Comparison of ENCODE assay signal across 8 cellular contexts in the genomic region with DNA sequence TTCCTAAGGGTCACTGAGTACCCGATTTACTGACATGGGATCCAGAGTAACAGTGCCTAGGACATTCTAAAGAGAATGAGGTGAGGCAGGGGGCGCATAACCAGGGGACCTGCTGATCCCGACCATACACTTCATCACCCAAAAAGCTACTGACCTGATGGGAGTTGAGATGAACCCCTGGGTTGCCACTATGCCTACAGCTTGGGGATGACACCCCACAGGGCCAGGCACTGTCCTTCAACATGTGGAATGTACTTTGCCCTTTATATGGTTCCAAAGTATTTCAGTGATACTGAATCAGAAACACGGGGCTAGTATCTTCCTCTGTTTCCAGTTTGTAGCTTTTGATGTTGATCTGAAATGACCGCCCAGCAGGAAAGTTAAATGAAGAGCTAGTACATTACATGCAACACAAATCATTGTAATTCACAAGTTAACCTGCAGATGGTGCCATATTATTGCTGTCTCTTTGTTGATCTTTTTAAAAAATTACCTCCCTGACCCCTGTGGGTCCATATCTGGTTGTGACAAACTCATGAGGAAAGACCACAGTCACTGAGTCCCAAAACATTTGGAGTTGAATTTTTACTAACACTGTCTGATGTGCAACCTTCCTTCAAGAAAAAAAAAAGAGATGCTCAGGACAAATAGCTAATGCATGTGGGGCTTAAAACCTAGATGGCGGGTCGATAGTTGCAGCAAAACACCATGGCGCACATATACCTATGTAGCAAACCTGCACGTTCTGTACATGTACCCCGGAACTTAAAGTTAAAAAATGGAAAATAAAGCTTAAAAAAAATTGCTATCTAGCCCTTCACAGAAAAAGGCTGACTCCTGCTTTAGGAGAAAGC. TPM values are rescaled to one million over a fixed set of nuclear protein-coding genes. Genes with fewer than 3 reads are reported as not detected.
DNase-seq lines count a peak whose midpoint lies in the region; ATAC-seq, FAIRE-seq and TF ChIP-seq lines count a peak whose summit lies in the region.

No MANE protein-coding gene starts in this region.

- CTCF ChIA-PET in A549 (lab: Yijun Ruan, JAX) = interaction anchor here (0.6 to 2.2 kb wide), 46 partner anchors 9 to 1768 kb away, joined by 3 to 27 read pairs (median 3); no protein-coding TSS in a partner anchor

- intact Hi-C loops in esophagus muscularis mucosa (cut with DNase I) = loop anchor here (2.0 kb wide), 1 partner anchor 322 kb away; no protein-coding TSS in a partner anchor
- intact Hi-C loops in prostate gland (cut with DNase I) = loop anchor here (10.0 kb wide), 1 partner anchor 326 kb away; no protein-coding TSS in a partner anchor

- peak; percentile 50 to 76 for ATAC-seq in A549
- no peak for ATAC-seq in HG03039 (IDR thresholded peaks at IDR 0.05; ENCODE audit: unreplicated experiment)

- H3K27me3 ChIP-seq in HL-60 (ENCODE audit: insufficient read depth, poor library complexity, severe bottlenecking) (no peaks in the 10 kb centered on the region), esophagus muscularis mucosa (peaks cover 0 to 4% (median 0%) of the 10 kb centered on the region in 4 donors), prostate gland (replicated peaks; ENCODE audit: insufficient read depth) (no peaks in the 10 kb centered on the region), MG63 (no peaks in the 10 kb centered on the region)

- H3K4me1 ChIP-seq in A549 (peaks cover 10% of the 10 kb centered on the region; the same call in 2 of the 3 replicates), esophagus muscularis mucosa (no peaks in the 10 kb centered on the region), prostate gland (replicated peaks) (no peaks in the 10 kb centered on the region)

- TF ChIP-seq POLR2A in A549 (IDR thresholded peaks at IDR 0.05; ENCODE audit: low read length) = no peak
- TF ChIP-seq POLR2A in esophagus muscularis mucosa (IDR thresholded peaks at IDR 0.05; ENCODE audit: low read depth) = no peak
- TF ChIP-seq POLR2A in prostate gland (IDR thresholded peaks at IDR 0.05) = no peak

- TF ChIP-seq RAD21 in A549 (conservative IDR thresholded peaks at IDR 0.05 in 1 of 2, IDR thresholded peaks at IDR 0.05 in 1 of 2) = peak; percentile 69 to 75

- H3K27ac ChIP-seq in A549 (peak overlapping the region in 1 of 2 experiments; percentile 59; a peak in 1 of 6 replicates), HL-60 (replicated peaks) (no peak overlapping the region), esophagus muscularis mucosa (replicated peaks in 1 of 4) (no peak overlapping the region), prostate gland (no peak overlapping the region)

- 38% methylated on average over 9 of the region's 10 CpGs for WGBS in A549 (ENCODE audit: missing lambda C conversion rate)
- 60% methylated on average over 10 of the region's 10 CpGs for WGBS in esophagus muscularis mucosa
- WGBS in prostate gland = 60% methylated on average over 10 of the region's 10 CpGs

- TF ChIP-seq CTCF in A549 (IDR thresholded peaks at IDR 0.05) (peak; percentile 66), HL-60 (IDR thresholded peaks at IDR 0.05; ENCODE audit: insufficient read depth, low read length) (peak; percentile 10), esophagus muscularis mucosa (IDR thresholded peaks at IDR 0.05) (peak; percentile 54 to 64 (median 61)), prostate gland (IDR thresholded peaks at IDR 0.05) (peak; percentile 12 to 63 (median 59))

- FAIRE-seq in A549 (lab: Jason Lieb, UNC) = no peak

- H3K4me3 ChIP-seq in A549 (no peak overlapping the region), HL-60 (replicated peaks; ENCODE audit: insufficient read depth, low read length) (no peak overlapping the region), esophagus muscularis mucosa (no peak overlapping the region), prostate gland (no peak overlapping the region), MG63 (no peak overlapping the region)

- H3K36me3 ChIP-seq in esophagus muscularis mucosa (no peaks in the 10 kb centered on the region), prostate gland (no peaks in the 10 kb centered on the region), MG63 (no peaks in the 10 kb centered on the region)

- POLR2A ChIA-PET in A549 (lab: Yijun Ruan, JAX) = interaction anchor here (0.9 to 1.2 kb wide), 3 partner anchors 37 to 408 kb away, joined by 3 to 4 read pairs (median 4); a partner anchor contains a TSS

- H3K9me3 ChIP-seq in A549 (no peaks in the 10 kb centered on the region), esophagus muscularis mucosa (no peaks in the 10 kb centered on the region), prostate gland (no peaks in the 10 kb centered on the region), MG63 (peaks cover 7% of the 10 kb centered on the region)

- DNase-seq in A549 (ENCODE audit: low read depth in 1 of 2, low spot score in 1 of 2) (peak; percentile 39 to 54), GM04504 (ENCODE audit: low read depth) (peak; percentile 11), HL-60 (ENCODE audit: low read depth in 1 of 2, low spot score in 1 of 2) (peak in 1 of 2 experiments; percentile 21), RPMI7951 (ENCODE audit: low read depth) (peak; percentile 54), esophagus muscularis mucosa (ENCODE audit: extremely low spot score) (no peak), prostate gland (ENCODE audit: low spot score) (no peak), MG63 (no peak)

- TF ChIP-seq EP300 in A549 (IDR thresholded peaks at IDR 0.05) (no peak), esophagus muscularis mucosa (IDR thresholded peaks at IDR 0.05) (no peak)

- no peak overlapping the region for H3K4me2 ChIP-seq in A549

TF ChIP-seq in A549, 52 proteins besides CTCF, POLR2A, EP300 and RAD21:
- TF ChIP-seq, protein P1, sequence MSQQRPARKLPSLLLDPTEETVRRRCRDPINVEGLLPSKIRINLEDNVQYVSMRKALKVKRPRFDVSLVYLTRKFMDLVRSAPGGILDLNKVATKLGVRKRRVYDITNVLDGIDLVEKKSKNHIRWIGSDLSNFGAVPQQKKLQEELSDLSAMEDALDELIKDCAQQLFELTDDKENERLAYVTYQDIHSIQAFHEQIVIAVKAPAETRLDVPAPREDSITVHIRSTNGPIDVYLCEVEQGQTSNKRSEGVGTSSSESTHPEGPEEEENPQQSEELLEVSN (IDR thresholded peaks at IDR 0.05; ENCODE audit: borderline replicate concordance, low read depth) = no peak
- TF ChIP-seq SMC3 (IDR thresholded peaks at IDR 0.05) = peak; percentile 45
- TF ChIP-seq HOXA7 (CRISPR knock-in tag; IDR thresholded peaks at IDR 0.05) = no peak
- TF ChIP-seq, protein P2, sequence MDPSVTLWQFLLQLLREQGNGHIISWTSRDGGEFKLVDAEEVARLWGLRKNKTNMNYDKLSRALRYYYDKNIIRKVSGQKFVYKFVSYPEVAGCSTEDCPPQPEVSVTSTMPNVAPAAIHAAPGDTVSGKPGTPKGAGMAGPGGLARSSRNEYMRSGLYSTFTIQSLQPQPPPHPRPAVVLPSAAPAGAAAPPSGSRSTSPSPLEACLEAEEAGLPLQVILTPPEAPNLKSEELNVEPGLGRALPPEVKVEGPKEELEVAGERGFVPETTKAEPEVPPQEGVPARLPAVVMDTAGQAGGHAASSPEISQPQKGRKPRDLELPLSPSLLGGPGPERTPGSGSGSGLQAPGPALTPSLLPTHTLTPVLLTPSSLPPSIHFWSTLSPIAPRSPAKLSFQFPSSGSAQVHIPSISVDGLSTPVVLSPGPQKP (IDR thresholded peaks at IDR 0.05; ENCODE audit: low read depth, low read length) = no peak

RNA-seq across cellular contexts. Expression of a gene that starts 42.7 kb away (rescaled TPM):
- polyA plus RNA-seq in A549 (2011; rRNA removed) (22.9 and 24.3 TPM in 2 replicates), A549 (2017; fragmentation: RNase III; extraction: RNeasy Plus Mini Kit Qiagen cat#74134 plus additional on column Dnase treatment) (16.7 to 19.4 TPM (median 17.1 TPM) in 3 replicates)
- polyA plus RNA-seq in A549 (2012; cell fraction: cytosol; rRNA removed) = 3.8 and 4.1 TPM in 2 replicates
- polyA plus RNA-seq in A549 (2012; cell fraction: nucleus; rRNA removed) = 2.4 and 5.2 TPM in 2 replicates
- 21.2 and 21.4 TPM in 2 replicates for polyA minus RNA-seq in A549 (2011; rRNA and poly(A)+ RNA removed)
- total RNA-seq in RPMI7951 (2014; rRNA removed; shearing (Covaris generic)) = 6.2 and 7.9 TPM in 2 replicates
- total RNA-seq in esophagus muscularis mucosa (10 to 100 TPM; 15.8 to 23.2 (median 19.4) TPM), prostate gland (10 to 100 TPM; 22.9 to 58.2 TPM)
- total RNA-seq in MG63 (2014; rRNA removed; shearing (Covaris generic); ENCODE audit: low replicate concordance) = 5.6 and 6.4 TPM in 2 replicates

Comparison
In these comparisons a context has a peak if more than half of its experiments do, and no peak if none do; other contexts are left out.
1. DNase-seq: peak in A549 (2 of 2), GM04504 (single experiment) and RPMI7951 (single experiment); none in esophagus muscularis mucosa (single experiment), prostate gland (single experiment) and MG63 (single experiment).
2. CTCF ChIP-seq: peak in every context shown above with its lines; median percentile 66 in A549; 61 in esophagus muscularis mucosa; 59 in prostate gland; 10 in HL-60.